ENCODE assay signal across 8 cellular contexts in the genomic region with DNA sequence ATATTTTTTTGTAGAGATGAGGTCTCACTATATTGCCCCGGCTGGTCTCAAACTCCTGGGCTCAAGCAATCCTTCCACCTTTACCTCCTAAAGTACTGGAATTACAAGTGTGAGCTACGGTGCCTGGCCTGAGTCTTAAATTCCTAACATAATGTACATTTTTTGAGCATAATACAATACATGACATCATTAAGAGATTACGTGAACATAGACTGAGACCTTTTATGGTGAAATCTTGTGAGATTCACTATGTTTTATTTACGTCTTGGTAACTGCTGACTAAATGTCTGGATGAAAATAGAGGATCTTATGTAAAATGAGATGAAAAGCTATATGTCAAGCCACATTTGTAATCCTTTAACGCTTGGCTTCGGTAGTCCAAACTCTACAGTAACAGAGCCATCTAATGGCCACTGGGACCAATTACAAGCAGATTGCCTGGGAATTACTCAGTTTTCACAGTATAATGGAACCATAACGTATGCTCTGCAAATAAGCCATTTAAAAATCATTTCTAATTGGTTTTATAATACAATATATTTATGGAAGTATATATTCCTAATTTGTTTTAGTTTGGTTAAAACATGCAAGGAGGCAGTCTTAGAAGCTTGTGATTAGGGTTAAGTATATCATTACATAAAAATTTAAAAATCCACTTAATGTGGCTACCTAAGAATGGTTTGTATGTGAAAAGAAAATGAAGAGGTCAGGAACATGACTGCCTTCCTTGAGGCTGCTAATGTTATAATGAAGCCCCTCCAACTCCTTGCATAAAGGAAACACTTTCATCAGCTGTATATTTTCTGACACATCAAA. TPM values are rescaled to one million over a fixed set of nuclear protein-coding genes. Genes with fewer than 3 reads are reported as not detected.
DNase-seq lines count a peak whose midpoint lies in the region; ATAC-seq, FAIRE-seq and TF ChIP-seq lines count a peak whose summit lies in the region.

No MANE protein-coding gene starts in this region.

- H3K4me3 ChIP-seq in kidney epithelial cell (ENCODE audit: low read depth, low read length) = no peak overlapping the region

- peak; percentile 11 to 28 for DNase-seq in activated T-cell treated with anti-CD3 and anti-CD28 coated beads, Interleukin-2, amount 50 U/mL, for 72 hours
- no peak for DNase-seq in activated T-cell treated with anti-CD3 and anti-CD28 coated beads, Interleukin-2, amount 50 U/mL, for 24 hours
- DNase-seq in LoVo (ENCODE audit: low spot score) (peak; percentile 74), RCC 7860 (ENCODE audit: low spot score) (peak; percentile 90), kidney epithelial cell (ENCODE audit: low read depth) (no peak)
- DNase-seq in central memory CD4-positive, alpha-beta T cell = peak; percentile 46

- no peak overlapping the region for H3K4me3 Mint-ChIP-seq in activated T-cell treated with anti-CD3 and anti-CD28 coated beads, Interleukin-2, amount 50 U/mL, for 72 hours
- no peak overlapping the region for H3K4me3 Mint-ChIP-seq in activated T-cell treated with anti-CD3 and anti-CD28 coated beads, Interleukin-2, amount 50 U/mL, for 24 hours
- no peak overlapping the region for H3K4me3 Mint-ChIP-seq in stimulated activated memory B cell treated with anti-CD40 and anti-IgM and Interleukin-4, amounts not matched to agents 10 μg/mL and 1 μg/mL and 100 μg/mL, for 72 hours

- H3K27ac Mint-ChIP-seq in activated T-cell treated with anti-CD3 and anti-CD28 coated beads, Interleukin-2, amount 50 U/mL, for 72 hours = no peak overlapping the region
- no peak overlapping the region for H3K27ac Mint-ChIP-seq in activated T-cell treated with anti-CD3 and anti-CD28 coated beads, Interleukin-2, amount 50 U/mL, for 24 hours
- no peak overlapping the region for H3K27ac Mint-ChIP-seq in stimulated activated memory B cell treated with anti-CD40 and anti-IgM and Interleukin-4, amounts not matched to agents 10 μg/mL and 1 μg/mL and 100 μg/mL, for 72 hours

- no peaks in the 10 kb centered on the region for H3K36me3 Mint-ChIP-seq in activated T-cell treated with anti-CD3 and anti-CD28 coated beads, Interleukin-2, amount 50 U/mL, for 72 hours (ENCODE audit: insufficient read depth in 2 of 2)
- H3K36me3 Mint-ChIP-seq in activated T-cell treated with anti-CD3 and anti-CD28 coated beads, Interleukin-2, amount 50 U/mL, for 24 hours (ENCODE audit: low read depth) = no peaks in the 10 kb centered on the region
- no peaks in the 10 kb centered on the region for H3K36me3 Mint-ChIP-seq in stimulated activated memory B cell treated with anti-CD40 and anti-IgM and Interleukin-4, amounts not matched to agents 10 μg/mL and 1 μg/mL and 100 μg/mL, for 72 hours

- TF ChIP-seq CTCF in kidney epithelial cell (IDR thresholded peaks at IDR 0.05; ENCODE audit: insufficient read depth, low read length, poor library complexity, severe bottlenecking) = peak; percentile 55

- peak; percentile 65 to 70 for ATAC-seq in activated T-cell treated with anti-CD3 and anti-CD28 coated beads, Interleukin-2, amount 50 U/mL, for 72 hours (replicated peaks in 1 of 2)
- ATAC-seq in stimulated activated memory B cell treated with anti-CD40 and anti-IgM and Interleukin-4, amounts not matched to agents 10 μg/mL and 1 μg/mL and 100 μg/mL, for 72 hours = peak; percentile 65
- ATAC-seq in HG03039 (IDR thresholded peaks at IDR 0.05; ENCODE audit: unreplicated experiment) = no peak

- H3K9me3 Mint-ChIP-seq in activated T-cell treated with anti-CD3 and anti-CD28 coated beads, Interleukin-2, amount 50 U/mL, for 72 hours = no peaks in the 10 kb centered on the region
- H3K9me3 Mint-ChIP-seq in activated T-cell treated with anti-CD3 and anti-CD28 coated beads, Interleukin-2, amount 50 U/mL, for 24 hours = no peaks in the 10 kb centered on the region
- H3K9me3 Mint-ChIP-seq in stimulated activated memory B cell treated with anti-CD40 and anti-IgM and Interleukin-4, amounts not matched to agents 10 μg/mL and 1 μg/mL and 100 μg/mL, for 72 hours = no peaks in the 10 kb centered on the region

- peak; percentile 88 for FAIRE-seq in RCC 7860 (lab: Jason Lieb, UNC)

- no peaks in the 10 kb centered on the region for H3K27me3 ChIP-seq in kidney epithelial cell (ENCODE audit: control insufficient read depth, insufficient read depth, low read length)

- no peaks in the 10 kb centered on the region for H3K4me1 Mint-ChIP-seq in activated T-cell treated with anti-CD3 and anti-CD28 coated beads, Interleukin-2, amount 50 U/mL, for 72 hours (ENCODE audit: low read depth)
- no peaks in the 10 kb centered on the region for H3K4me1 Mint-ChIP-seq in activated T-cell treated with anti-CD3 and anti-CD28 coated beads, Interleukin-2, amount 50 U/mL, for 24 hours (ENCODE audit: low read depth)
- H3K4me1 Mint-ChIP-seq in stimulated activated memory B cell treated with anti-CD40 and anti-IgM and Interleukin-4, amounts not matched to agents 10 μg/mL and 1 μg/mL and 100 μg/mL, for 72 hours = no peaks in the 10 kb centered on the region

- H3K36me3 ChIP-seq in kidney epithelial cell (ENCODE audit: control insufficient read depth, insufficient read depth, low read length) = peaks cover 3% of the 10 kb centered on the region

- H3K27me3 Mint-ChIP-seq in activated T-cell treated with anti-CD3 and anti-CD28 coated beads, Interleukin-2, amount 50 U/mL, for 72 hours (ENCODE audit: low read depth) = no peaks in the 10 kb centered on the region
- H3K27me3 Mint-ChIP-seq in activated T-cell treated with anti-CD3 and anti-CD28 coated beads, Interleukin-2, amount 50 U/mL, for 24 hours = no peaks in the 10 kb centered on the region
- H3K27me3 Mint-ChIP-seq in stimulated activated memory B cell treated with anti-CD40 and anti-IgM and Interleukin-4, amounts not matched to agents 10 μg/mL and 1 μg/mL and 100 μg/mL, for 72 hours = no peaks in the 10 kb centered on the region

RNA-seq across cellular contexts. Expression of gene EFCAB13, which starts 8.1 kb away (rescaled TPM):
- 1 to 10 TPM; 5.9 to 9.0 TPM for total RNA-seq in activated T-cell treated with anti-CD3 and anti-CD28 coated beads, Interleukin-2, amount 50 U/mL, for 72 hours
- total RNA-seq in kidney epithelial cell = 6.7 and 9.2 TPM in 2 replicates

Comparison
In these comparisons a context has a peak if more than half of its experiments do, and no peak if none do; other contexts are left out.
1. DNase-seq: peak in activated T-cell treated with anti-CD3 and anti-CD28 coated beads, Interleukin-2, amount 50 U/mL, for 72 hours (2 of 2), LoVo (single experiment), RCC 7860 (single experiment) and central memory CD4-positive, alpha-beta T cell (single experiment); none in activated T-cell treated with anti-CD3 and anti-CD28 coated beads, Interleukin-2, amount 50 U/mL, for 24 hours (single experiment) and kidney epithelial cell (single experiment).